Comparison of ENCODE assay signal across 8 cellular contexts in the genomic region with DNA sequence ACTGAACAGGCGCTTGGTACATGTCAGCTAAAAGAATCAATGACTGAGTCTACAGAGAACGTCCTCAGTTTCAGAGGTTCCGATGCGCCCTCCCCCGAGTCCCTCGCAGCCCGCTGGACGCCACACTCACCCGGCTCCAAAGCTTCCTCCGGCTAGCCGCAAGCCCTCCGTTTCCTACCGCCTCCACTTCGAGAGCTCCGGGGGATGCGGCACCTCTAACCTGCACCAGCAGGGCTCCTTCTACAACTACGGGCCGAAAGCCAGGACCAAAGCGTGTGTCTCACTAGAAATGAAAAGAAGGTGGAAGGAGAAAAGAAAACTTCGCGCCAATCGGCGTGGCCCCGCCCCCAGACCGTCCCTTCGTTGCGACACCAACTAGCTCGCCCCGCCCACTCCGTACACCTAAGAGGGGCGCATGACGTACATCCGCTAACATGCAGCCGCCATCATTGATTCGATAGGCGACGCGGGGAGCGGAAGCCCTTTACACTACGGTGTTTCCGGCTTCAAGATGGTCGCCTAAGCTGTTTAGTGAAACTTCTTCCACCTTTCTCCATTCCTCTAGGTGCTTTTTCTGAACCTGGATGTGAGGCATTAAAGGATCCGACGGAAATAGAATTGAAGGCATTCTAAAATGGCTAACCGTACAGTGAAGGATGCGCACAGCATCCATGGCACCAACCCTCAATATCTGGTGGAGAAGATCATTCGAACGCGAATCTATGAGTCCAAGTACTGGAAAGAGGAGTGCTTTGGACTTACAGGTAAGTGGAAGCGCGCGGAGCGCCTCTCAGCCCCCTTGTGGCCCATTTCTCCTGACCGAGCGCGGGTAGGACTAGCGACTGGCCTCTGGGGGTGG. TPM values are rescaled to one million over a fixed set of nuclear protein-coding genes. Genes with fewer than 3 reads are reported as not detected.
A peak's percentile ranks its signal among the peaks of the same experiment; 100 is the strongest.
DNase-seq lines count a peak whose midpoint lies in the region; ATAC-seq and TF ChIP-seq lines count a peak whose summit lies in the region.

TSS of gene ORC1 (minus strand) at position 308 of the 859 bp plus-strand sequence. CDS start 2,200 bp downstream, outside the sequence.
A gene with protein sequence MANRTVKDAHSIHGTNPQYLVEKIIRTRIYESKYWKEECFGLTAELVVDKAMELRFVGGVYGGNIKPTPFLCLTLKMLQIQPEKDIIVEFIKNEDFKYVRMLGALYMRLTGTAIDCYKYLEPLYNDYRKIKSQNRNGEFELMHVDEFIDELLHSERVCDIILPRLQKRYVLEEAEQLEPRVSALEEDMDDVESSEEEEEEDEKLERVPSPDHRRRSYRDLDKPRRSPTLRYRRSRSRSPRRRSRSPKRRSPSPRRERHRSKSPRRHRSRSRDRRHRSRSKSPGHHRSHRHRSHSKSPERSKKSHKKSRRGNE (plus strand): TSS at position 487 of the 859 bp plus-strand sequence. CDS start 148 bp downstream, at position 635.

- peak within 1 kb of the TSS; percentile 98 for H3K27ac Mint-ChIP-seq in CD8-positive, alpha-beta T cell
- peak within 1 kb of the TSS; percentile 96 for H3K27ac Mint-ChIP-seq in activated CD4-positive, alpha-beta memory T cell treated with anti-CD3 and anti-CD28 coated beads for 36 hours

- peak within 1 kb of the TSS; percentile 89 to 90 for H3K9ac ChIP-seq in duodenal mucosa (ENCODE audit: low read depth in 1 of 2, low read length in 2 of 2)

- peak; percentile 92 for ATAC-seq in CD8-positive, alpha-beta T cell
- ATAC-seq in GM19452 (IDR thresholded peaks at IDR 0.05; ENCODE audit: unreplicated experiment), result peak; percentile 92

- no peaks in the 10 kb centered on the region for H3K9me3 Mint-ChIP-seq in CD8-positive, alpha-beta T cell
- H3K9me3 Mint-ChIP-seq in activated CD4-positive, alpha-beta memory T cell treated with anti-CD3 and anti-CD28 coated beads for 36 hours, result no peaks in the 10 kb centered on the region

- no peaks in the 10 kb centered on the region for H3K27me3 Mint-ChIP-seq in CD8-positive, alpha-beta T cell (ENCODE audit: low read depth)
- H3K27me3 Mint-ChIP-seq in activated CD4-positive, alpha-beta memory T cell treated with anti-CD3 and anti-CD28 coated beads for 36 hours, result no peaks in the 10 kb centered on the region

- H3K4me3 Mint-ChIP-seq in CD8-positive, alpha-beta T cell, result peak within 1 kb of the TSS; percentile 99
- peak within 1 kb of the TSS; percentile 100 for H3K4me3 Mint-ChIP-seq in activated CD4-positive, alpha-beta memory T cell treated with anti-CD3 and anti-CD28 coated beads for 36 hours

- DNase-seq in CD8-positive, alpha-beta T cell, result peak; percentile 94 to 99 (median 97)
- DNase-seq in HK-2 (ENCODE audit: unreplicated experiment), result peak; percentile 95
- DNase-seq in NCI-H82 treated with DMSO at 0.1 percent for 48 hours (lab: John Stamatoyannopoulos, UW; ENCODE audit: unreplicated experiment), result peak; percentile 95
- peak; percentile 99 for DNase-seq in activated CD4-positive, alpha-beta memory T cell treated with anti-CD3 and anti-CD28 coated beads for 36 hours
- peak; percentile 98 to 99 for DNase-seq in lower leg skin (ENCODE audit: low spot score in 2 of 2)
- peak; percentile 98 to 99 for DNase-seq in stimulated activated CD4-positive, alpha-beta T cell treated with anti-CD3 and anti-CD28 coated beads, Interleukin-4, amount 100 ng/mL, for 48 hours (ENCODE audit: low read depth in 2 of 2)

- peak within 1 kb of the TSS; percentile 92 for H3K4me3 ChIP-seq in CD8-positive, alpha-beta T cell (ENCODE audit: low read depth, low read length)
- H3K4me3 ChIP-seq in duodenal mucosa (ENCODE audit: low read depth in 1 of 2, low read length in 2 of 2) (peak within 1 kb of the TSS; percentile 93 to 98), lower leg skin (ENCODE audit: low read depth, poor library complexity, severe bottlenecking) (peak within 1 kb of the TSS; percentile 90)

- peaks cover 11% of the 10 kb centered on the region for H3K36me3 ChIP-seq in CD8-positive, alpha-beta T cell (ENCODE audit: insufficient read depth, low read length)
- peaks cover 12 to 23% of the 10 kb centered on the region in 2 donors for H3K36me3 ChIP-seq in duodenal mucosa (ENCODE audit: control insufficient read depth in 1 of 2, insufficient read depth in 2 of 2, low read length in 2 of 2)

- CTCF ChIA-PET in CD8-positive, alpha-beta T cell (lab: Charles Lee), result interaction anchor here (0.5 to 2.0 kb wide), 5 partner anchors 11 to 299 kb away, joined by 3 to 12 read pairs (median 3); partner anchors contain the start of gene CC2D1B
- CTCF ChIA-PET in activated CD4-positive, alpha-beta memory T cell treated with anti-CD3 and anti-CD28 coated beads for 36 hours (lab: Charles Lee), result interaction anchor here (0.8 to 4.6 kb wide), 13 partner anchors 11 to 293 kb away, joined by 3 to 40 read pairs (median 4); no protein-coding TSS in a partner anchor

- no peaks in the 10 kb centered on the region for H3K9me3 ChIP-seq in CD8-positive, alpha-beta T cell (ENCODE audit: low read length)
- no peaks in the 10 kb centered on the region for H3K9me3 ChIP-seq in duodenal mucosa (ENCODE audit: control insufficient read depth in 1 of 2, low read length in 2 of 2)

- peak within 1 kb of the TSS; percentile 96 for H3K27ac ChIP-seq in CD8-positive, alpha-beta T cell (ENCODE audit: low read depth, low read length)
- H3K27ac ChIP-seq in duodenal mucosa (ENCODE audit: low read depth, low read length), result peak within 1 kb of the TSS; percentile 91

- peak in 1 of 2 donors; percentile 43 for TF ChIP-seq POLR2A in lower leg skin (IDR thresholded peaks at IDR 0.05)

- peaks cover 26% of the 10 kb centered on the region for H3K4me1 ChIP-seq in CD8-positive, alpha-beta T cell (ENCODE audit: insufficient read depth, low read length)
- H3K4me1 ChIP-seq in duodenal mucosa (ENCODE audit: control insufficient read depth in 1 of 2, insufficient read depth in 2 of 2, low read length in 2 of 2), result peaks cover 19 to 21% of the 10 kb centered on the region in 2 donors

- no peak for TF ChIP-seq CTCF in CD8-positive, alpha-beta T cell (IDR thresholded peaks at IDR 0.05)
- no peak for TF ChIP-seq CTCF in lower leg skin (IDR thresholded peaks at IDR 0.05)

- peaks cover 42% of the 10 kb centered on the region for H3K4me1 Mint-ChIP-seq in CD8-positive, alpha-beta T cell (ENCODE audit: low read depth)
- H3K4me1 Mint-ChIP-seq in activated CD4-positive, alpha-beta memory T cell treated with anti-CD3 and anti-CD28 coated beads for 36 hours (ENCODE audit: low read depth), result peaks cover 39% of the 10 kb centered on the region

- peaks cover 44% of the 10 kb centered on the region for H3K36me3 Mint-ChIP-seq in CD8-positive, alpha-beta T cell
- peaks cover 56% of the 10 kb centered on the region for H3K36me3 Mint-ChIP-seq in activated CD4-positive, alpha-beta memory T cell treated with anti-CD3 and anti-CD28 coated beads for 36 hours

- POLR2A ChIA-PET in CD8-positive, alpha-beta T cell (lab: Charles Lee), result interaction anchor here (0.6 to 3.1 kb wide), 17 partner anchors 9 to 322 kb away, joined by 3 to 24 read pairs (median 4); partner anchors contain the start of genes CC2D1B, SHISAL2A, TUT4 and ZYG11B
- POLR2A ChIA-PET in activated CD4-positive, alpha-beta memory T cell treated with anti-CD3 and anti-CD28 coated beads for 36 hours (lab: Charles Lee), result interaction anchor here (0.7 to 2.4 kb wide), 20 partner anchors 10 to 372 kb away, joined by 3 to 21 read pairs (median 4); partner anchors contain the start of genes BTF3L4, CC2D1B, SHISAL2A and TUT4

- no peaks in the 10 kb centered on the region for H3K27me3 ChIP-seq in CD8-positive, alpha-beta T cell (ENCODE audit: insufficient read depth, low read length)
- H3K27me3 ChIP-seq in duodenal mucosa (ENCODE audit: control insufficient read depth in 1 of 2, insufficient read depth in 2 of 2, low read length in 2 of 2), result no peaks in the 10 kb centered on the region

- intact Hi-C loops in CD8-positive, alpha-beta T cell (cut with DNase I, micrococcal nuclease), result loop anchor here (1.0 to 10.0 kb wide), 15 partner anchors 20 to 793 kb away; partner anchors contain the start of genes BTF3L4 (in 2 of the 2), CC2D1B (in 2 of the 2), CPT2 (in 2 of the 2) and ZFYVE9 (in 2 of the 2)
- intact Hi-C loops in activated CD4-positive, alpha-beta memory T cell treated with anti-CD3 and anti-CD28 coated beads for 36 hours (cut with micrococcal nuclease), result loop anchor here (1.0 to 5.0 kb wide), 8 partner anchors 20 to 348 kb away; partner anchors contain the start of genes BTF3L4, CC2D1B and ZFYVE9
- intact Hi-C loops in lower leg skin (cut with DNase I; ENCODE audit: low total_unique reads), result no loop called here

- WGBS in lower leg skin, 2 donors, result 1% methylated on average over 56 to 57 of the region's 57 CpGs

RNA-seq across cellular contexts. Expression of gene ORC1, which starts in this region (rescaled TPM):
- total RNA-seq in CD8-positive, alpha-beta T cell, result 1 to 10 TPM; 1.2 to 1.3 TPM
- 10 to 100 TPM; 42.5 to 43.0 TPM for total RNA-seq in activated CD4-positive, alpha-beta memory T cell treated with anti-CD3 and anti-CD28 coated beads for 36 hours
- total RNA-seq in lower leg skin, result 1 to 10 TPM in 1 of 4 donors, under 1 TPM in 3; 0.29 to 1.3 (median 0.72) TPM

RNA-seq across cellular contexts. Expression of the second gene that starts in this region (rescaled TPM):
- total RNA-seq in CD8-positive, alpha-beta T cell, result 10 to 100 TPM; 52.2 to 62.0 TPM
- 10 to 100 TPM; 74.6 to 79.7 TPM for total RNA-seq in activated CD4-positive, alpha-beta memory T cell treated with anti-CD3 and anti-CD28 coated beads for 36 hours
- 10 to 100 TPM in 2 of 4 donors, 1 to 10 TPM in 2; 9.1 to 12.5 (median 10.2) TPM for total RNA-seq in lower leg skin

Comparison
In these comparisons a context has a peak if more than half of its experiments do, and no peak if none do; other contexts are left out.
1. Peak in every context shown above with its lines: DNase-seq, ATAC-seq, H3K4me3 ChIP-seq and H3K27ac ChIP-seq.
2. RNA of gene ORC1 (total RNA-seq): 42.5 to 43.0 TPM in activated CD4-positive, alpha-beta memory T cell treated with anti-CD3 and anti-CD28 coated beads for 36 hours; 1.2 to 1.3 TPM in CD8-positive, alpha-beta T cell and 0.29 to 1.3 TPM in lower leg skin; every median in the first group is over 10 times any median in the second.